ENCODE assay signal across 9 cellular contexts in genomic region chr11:126345759-126346585, GRCh38. TPM values are rescaled to one million over a fixed set of nuclear protein-coding genes. Genes with fewer than 3 reads are reported as not detected.
DNase-seq lines count a peak whose midpoint lies in the region; ATAC-seq and TF ChIP-seq lines count a peak whose summit lies in the region.
"Had no signal": no experiment of that assay in that cellular context is flagged by ENCODE, and none has a peak within 500 bp of the region (broad histone marks: within the 10 kb centered on the region; RNA-seq: fewer than 3 reads in every experiment).

No MANE protein-coding gene starts in this region.

- no peaks in the 10 kb centered on the region for H4K20me1 ChIP-seq in fibroblast of lung (ENCODE audit: control insufficient read depth, extremely low read depth, insufficient read depth, low read length)

- no peak overlapping the region for H2AFZ ChIP-seq in fibroblast of lung (ENCODE audit: low read length)

- DNase-seq in HFF-Myc (ENCODE audit: extremely low read depth, low read depth) (peak; percentile 51), fibroblast of lung (ENCODE audit: low read depth in 2 of 2) (peak; percentile 63 to 82), prostate gland (ENCODE audit: low spot score) (no peak), germinal center (ENCODE audit: low spot score) (no peak), NCI-H1694 treated with DMSO at 0.1 percent for 48 hours (lab: John Stamatoyannopoulos, UW) (no peak), medulla oblongata (ENCODE audit: extremely low spot score) (no peak), NCI-H510A (lab: John Stamatoyannopoulos, UW) (no peak)
- DNase-seq: naive B cell had no signal

- 51% methylated on average over 17 of the region's 17 CpGs for WGBS in prostate gland

- H3K36me3 ChIP-seq in fibroblast of lung (ENCODE audit: control insufficient read depth, insufficient read depth, low read length) (peaks cover 3% of the 10 kb centered on the region), prostate gland (no peaks in the 10 kb centered on the region)

- no peak for TF ChIP-seq POLR2A in prostate gland (IDR thresholded peaks at IDR 0.05)

- no peak overlapping the region for H3K4me2 ChIP-seq in fibroblast of lung (ENCODE audit: extremely low read depth, insufficient read depth, low read length)

- H3K9ac ChIP-seq in fibroblast of lung (ENCODE audit: insufficient read depth, low read length), result no peak overlapping the region

- H3K27ac ChIP-seq in fibroblast of lung (ENCODE audit: insufficient read depth, low read length) (peak overlapping the region; percentile 47), prostate gland (peak overlapping the region; percentile 17 to 56)

- H3K27me3 ChIP-seq in fibroblast of lung (ENCODE audit: control insufficient read depth, insufficient read depth, low read length), result no peaks in the 10 kb centered on the region
- H3K27me3 ChIP-seq in prostate gland (replicated peaks; ENCODE audit: insufficient read depth), result no peaks in the 10 kb centered on the region

- peaks cover 24% of the 10 kb centered on the region for H3K4me1 ChIP-seq in fibroblast of lung (ENCODE audit: control insufficient read depth, extremely low read depth, insufficient read depth, low read length)
- H3K4me1 ChIP-seq in prostate gland (replicated peaks), result no peaks in the 10 kb centered on the region

- TF ChIP-seq CTCF in HFF-Myc (IDR thresholded peaks at IDR 0.05; ENCODE audit: low read depth, low read length, missing control alignments) (no peak), fibroblast of lung (conservative IDR thresholded peaks at IDR 0.05 in 1 of 2, IDR thresholded peaks at IDR 0.05 in 1 of 2; ENCODE audit: low read depth in 1 of 2, low read length in 2 of 2) (no peak), prostate gland (IDR thresholded peaks at IDR 0.05) (no peak)

- intact Hi-C loops in prostate gland (cut with DNase I), result no loop called here

- H3K9me3 ChIP-seq in fibroblast of lung (ENCODE audit: control insufficient read depth, insufficient read depth, low read depth, low read length) (no peaks in the 10 kb centered on the region), prostate gland (no peaks in the 10 kb centered on the region)

- peak; percentile 18 for ATAC-seq in SK-N-SH treated with all-trans-retinoic acid at 6 μM for 48 hours

- H3K79me2 ChIP-seq in fibroblast of lung (ENCODE audit: control insufficient read depth, insufficient read depth, low read length), result peaks cover 10% of the 10 kb centered on the region

- H3K4me3 ChIP-seq in HFF-Myc (replicated peaks; ENCODE audit: low read depth, low read length), result no peak overlapping the region
- H3K4me3 ChIP-seq in fibroblast of lung (replicated peaks in 1 of 4; ENCODE audit: control extremely low read depth in 1 of 4, insufficient read depth in 1 of 4, low read depth in 3 of 4, low read length in 4 of 4), result no peak overlapping the region
- H3K4me3 ChIP-seq in prostate gland, result no peak overlapping the region

TF ChIP-seq in SK-N-SH treated with all-trans-retinoic acid at 6 μM for 48 hours, 23 proteins besides CTCF, POLR2A, EP300 and RAD21:
- TF ChIP-seq ZNF565 (CRISPR knock-in tag; conservative IDR thresholded peaks at IDR 0.05; ENCODE audit: low read depth), result no peak

RNA-seq across cellular contexts. Expression of gene ST3GAL4, which starts 9.5 kb away (rescaled TPM):
- total RNA-seq in fibroblast of lung, result 25.2 and 36.8 TPM in 2 replicates
- polyA plus RNA-seq in fibroblast of lung, result 16.7 and 24.8 TPM in 2 replicates
- polyA plus RNA-seq in fibroblast of lung (2012), result 14.7 and 23.5 TPM in 2 replicates
- polyA minus RNA-seq in fibroblast of lung (ENCODE audit: low replicate concordance), result 25.7 and 55.7 TPM in 2 replicates
- total RNA-seq in prostate gland, result 100 to 1,000 TPM in 1 of 2 donors, 10 to 100 TPM in 1; 29.2 to 192 TPM

RNA-seq across cellular contexts. Expression of gene DCPS, which starts 42.1 kb away (rescaled TPM):
- total RNA-seq in fibroblast of lung (9.8 and 13.0 TPM in 2 replicates), prostate gland (10 to 100 TPM; 12.6 to 17.5 TPM)
- 22.7 and 40.8 TPM in 2 replicates for polyA plus RNA-seq in fibroblast of lung
- 20.1 and 42.9 TPM in 2 replicates for polyA plus RNA-seq in fibroblast of lung (2012)
- 16.3 and 32.0 TPM in 2 replicates for polyA minus RNA-seq in fibroblast of lung (ENCODE audit: low replicate concordance)

Comparison
In these comparisons a context has a peak if more than half of its experiments do, and no peak if none do; other contexts are left out.
1. DNase-seq: peak in HFF-Myc (single experiment) and fibroblast of lung (2 of 2); none in prostate gland (single experiment), germinal center (single experiment), NCI-H1694 treated with DMSO at 0.1 percent for 48 hours (single experiment), medulla oblongata (single experiment) and NCI-H510A (single experiment).